In genomic region chr16:49760815-49761214, GRCh38 we compare ENCODE assay signal across 19 cellular contexts.
DNase-seq lines count a peak whose midpoint lies in the region; ATAC-seq, FAIRE-seq and TF ChIP-seq lines count a peak whose summit lies in the region.
"Had no signal": no experiment of that assay in that cellular context is flagged by ENCODE, and none has a peak within 500 bp of the region (broad histone marks: within the 10 kb centered on the region; RNA-seq: fewer than 3 reads in every experiment).

No MANE protein-coding gene starts in this region.

- H3K14ac ChIP-seq in H1 (ENCODE audit: insufficient read length) (no peak overlapping the region), trophoblast cell (ENCODE audit: low read length) (no peak overlapping the region)

- TF ChIP-seq RAD21 in H1 (IDR thresholded peaks at IDR 0.05 in 1 of 2, conservative IDR thresholded peaks at IDR 0.05 in 1 of 2; ENCODE audit: low read depth in 2 of 2, low read length in 2 of 2), result no peak

- H3K27ac ChIP-seq in H1 (ENCODE audit: low read depth, low read length), result no peak overlapping the region
- no peak overlapping the region for H3K27ac ChIP-seq in trophoblast cell (ENCODE audit: low read depth, low read length)

- no peak overlapping the region for H3K4me2 ChIP-seq in H1 (ENCODE audit: insufficient read depth in 1 of 2, low read depth in 2 of 2, low read length in 2 of 2)
- no peak overlapping the region for H3K4me2 ChIP-seq in trophoblast cell (ENCODE audit: low read length)

- peaks cover 0 to 35% of the 10 kb centered on the region in 2 experiments; a peak in 2 of 4 replicates for H3K79me2 ChIP-seq in H1 (ENCODE audit: control insufficient read depth in 1 of 2, insufficient read depth in 2 of 2, low read length in 2 of 2)
- H3K79me2 ChIP-seq in trophoblast cell (ENCODE audit: control insufficient read depth, insufficient read depth, low read length, poor library complexity), result no peaks in the 10 kb centered on the region

- H2BK120ac ChIP-seq in H1 (replicated peaks; ENCODE audit: low read depth, low read length) (no peak overlapping the region), trophoblast cell (ENCODE audit: insufficient read depth, low read length, poor library complexity) (no peak overlapping the region)

- no peak overlapping the region; the same call in 1 of the 2 replicates for H3K18ac ChIP-seq in H1 (ENCODE audit: extremely low read depth, low read length)
- H3K18ac ChIP-seq in trophoblast cell (ENCODE audit: low read length), result peak overlapping the region; percentile 37

- peaks cover 2 to 5% of the 10 kb centered on the region in 2 experiments for H4K20me1 ChIP-seq in H1 (replicated peaks in 1 of 2; ENCODE audit: control insufficient read depth in 1 of 2, insufficient read depth in 2 of 2, low read length in 2 of 2)

- H3K56ac ChIP-seq in H1 (replicated peaks; ENCODE audit: insufficient read length, low read depth, low read length), result no peak overlapping the region

- H4K12ac ChIP-seq in trophoblast cell (ENCODE audit: low read depth, low read length), result no peak overlapping the region

- H3K36me3 Mint-ChIP-seq in natural killer cell treated with Interleukin-12 subunit alpha and Interleukin-12 subunit beta and Interleukin-15 and Interleukin-18, amount 100 ng/mL, for 72 hours, result no peaks in the 10 kb centered on the region
- no peaks in the 10 kb centered on the region for H3K36me3 Mint-ChIP-seq in natural killer cell
- H3K36me3 Mint-ChIP-seq in activated CD8-positive, alpha-beta T cell treated with anti-CD3 and anti-CD28 coated beads for 36 hours (ENCODE audit: low read depth), result no peaks in the 10 kb centered on the region
- H3K36me3 Mint-ChIP-seq: CD4-positive, alpha-beta memory T cell had no signal

- H3K23me2 ChIP-seq in H1 (ENCODE audit: low read depth, low read length), result peaks cover 7% of the 10 kb centered on the region; the same call in 1 of the 2 replicates

- H3K23ac ChIP-seq in H1 (ENCODE audit: insufficient read length) (no peak overlapping the region), trophoblast cell (ENCODE audit: low read length) (no peak overlapping the region)

- H2BK20ac ChIP-seq in H1 (ENCODE audit: low read length), result no peak overlapping the region

- POLR2A ChIA-PET in H1 (lab: Charles Lee; ENCODE audit: partially characterized antibody), result no interaction called here
- POLR2A ChIA-PET in activated CD8-positive, alpha-beta T cell treated with anti-CD3 and anti-CD28 coated beads for 36 hours (lab: Charles Lee), result no interaction called here

- H3K27me3 ChIP-seq in H1 (replicated peaks in 1 of 4; ENCODE audit: control insufficient read depth in 3 of 4, extremely low read depth in 1 of 4, insufficient read depth in 3 of 4, low read length in 3 of 4) (no peaks in the 10 kb centered on the region), trophoblast cell (ENCODE audit: insufficient read depth, low read length) (no peaks in the 10 kb centered on the region)

- H2AFZ ChIP-seq in H1 (ENCODE audit: low read length), result no peak overlapping the region
- no peak overlapping the region for H2AFZ ChIP-seq in trophoblast cell (ENCODE audit: insufficient read depth, low read length, poor library complexity)

- no peak overlapping the region; the same call in 1 of the 2 replicates for H2BK15ac ChIP-seq in H1 (ENCODE audit: low read length)

- H3K36me3 ChIP-seq in H1 (ENCODE audit: control insufficient read depth in 2 of 4, insufficient read depth in 4 of 4, low read length in 3 of 4), result no peaks in the 10 kb centered on the region
- H3K36me3 ChIP-seq in trophoblast cell (ENCODE audit: control insufficient read depth in 1 of 2, insufficient read depth in 2 of 2, low read length in 2 of 2), result no peaks in the 10 kb centered on the region

- H4K8ac ChIP-seq in H1 (ENCODE audit: extremely low read depth, insufficient read depth, low read length) (no peak overlapping the region), trophoblast cell (ENCODE audit: low read depth, low read length) (no peak overlapping the region)

- H2AK5ac ChIP-seq in H1 (ENCODE audit: low read depth, low read length), result no peak overlapping the region
- no peak overlapping the region for H2AK5ac ChIP-seq in trophoblast cell (ENCODE audit: low read length)

- H2BK5ac ChIP-seq in H1 (ENCODE audit: low read depth, low read length) (0 out of 2 replicates have a peak overlapping the region, but pooled peaks have one; percentile 24), trophoblast cell (ENCODE audit: low read depth, low read length, poor library complexity) (no peak overlapping the region)

- H3K9ac ChIP-seq in H1 (replicated peaks in 1 of 4; ENCODE audit: extremely low read depth in 1 of 4, low read depth in 3 of 4, low read length in 3 of 4), result no peak overlapping the region
- no peak overlapping the region for H3K9ac ChIP-seq in trophoblast cell (ENCODE audit: low read length)

- H3K9me3 ChIP-seq in H1 (ENCODE audit: insufficient read depth in 2 of 2, low read depth in 1 of 2, low read length in 1 of 2), result no peaks in the 10 kb centered on the region
- H3K9me3 ChIP-seq in trophoblast cell (ENCODE audit: insufficient read depth, low read depth, low read length), result peaks cover 3% of the 10 kb centered on the region

- no peak overlapping the region for H3K27ac Mint-ChIP-seq in natural killer cell treated with Interleukin-12 subunit alpha and Interleukin-12 subunit beta and Interleukin-15 and Interleukin-18, amount 100 ng/mL, for 72 hours
- no peak overlapping the region for H3K27ac Mint-ChIP-seq in natural killer cell
- H3K27ac Mint-ChIP-seq in activated CD8-positive, alpha-beta T cell treated with anti-CD3 and anti-CD28 coated beads for 36 hours, result no peak overlapping the region
- H3K27ac Mint-ChIP-seq: CD4-positive, alpha-beta memory T cell had no signal

- no peak overlapping the region for H2BK12ac ChIP-seq in H1 (ENCODE audit: low read depth, low read length)
- H2BK12ac ChIP-seq in trophoblast cell (ENCODE audit: low read length), result no peak overlapping the region

- no peak overlapping the region for H3K4me3 Mint-ChIP-seq in natural killer cell treated with Interleukin-12 subunit alpha and Interleukin-12 subunit beta and Interleukin-15 and Interleukin-18, amount 100 ng/mL, for 72 hours
- H3K4me3 Mint-ChIP-seq in natural killer cell, result no peak overlapping the region
- H3K4me3 Mint-ChIP-seq in activated CD8-positive, alpha-beta T cell treated with anti-CD3 and anti-CD28 coated beads for 36 hours, result no peak overlapping the region
- H3K4me3 Mint-ChIP-seq: CD4-positive, alpha-beta memory T cell had no signal

- TF ChIP-seq EP300 in H1 (IDR thresholded peaks at IDR 0.05; ENCODE audit: borderline replicate concordance in 1 of 2, low read depth in 2 of 2, low read length in 2 of 2), result no peak

- TF ChIP-seq CTCF in natural killer cell (IDR thresholded peaks at IDR 0.05) (no peak), H1 (IDR thresholded peaks at IDR 0.05; ENCODE audit: control extremely low read depth in 1 of 3, insufficient read depth in 1 of 3, low read depth in 1 of 3, low read length in 3 of 3) (no peak)
- no peak for TF ChIP-seq CTCF in activated CD8-positive, alpha-beta T cell treated with anti-CD3 and anti-CD28 coated beads for 36 hours (IDR thresholded peaks at IDR 0.05)

- peak; percentile 21 for ATAC-seq in natural killer cell treated with Interleukin-12 subunit alpha and Interleukin-12 subunit beta and Interleukin-15 and Interleukin-18, amount 100 ng/mL, for 72 hours
- no peak for ATAC-seq in natural killer cell
- no peak for ATAC-seq in activated CD8-positive, alpha-beta T cell treated with anti-CD3 and anti-CD28 coated beads for 36 hours

- no peak for DNase-seq in natural killer cell treated with Interleukin-12 subunit alpha and Interleukin-12 subunit beta and Interleukin-15 and Interleukin-18, amount 100 ng/mL, for 72 hours (ENCODE audit: low spot score)
- DNase-seq in natural killer cell (no peak), HTR-8/SVneo (ENCODE audit: insufficient read length, low spot score) (no peak), H1 (ENCODE audit: low read depth in 1 of 2, low spot score in 2 of 2) (no peak), trophoblast cell (no peak), NCI-H1105 treated with DMSO at 0.1 percent for 48 hours (lab: John Stamatoyannopoulos, UW) (no peak)
- no peak for DNase-seq in activated naive CD4-positive, alpha-beta T cell treated with Interleukin-2 at 50 U/mL for 16 hours
- no peak for DNase-seq in activated CD8-positive, alpha-beta T cell treated with anti-CD3 and anti-CD28 coated beads for 36 hours
- DNase-seq: C1 segment of cervical spinal cord; Calu3; CD4-positive, alpha-beta memory T cell; COR-L47; DMS53; DMS79 treated with DMSO at 0.1 percent for 48 hours; GF-D8; GOT3; H7; HCEC 1CT had no signal

- intact Hi-C loops in natural killer cell (cut with micrococcal nuclease), result no loop called here
- intact Hi-C loops in activated CD8-positive, alpha-beta T cell treated with anti-CD3 and anti-CD28 coated beads for 36 hours (cut with micrococcal nuclease), result no loop called here

- H3K4me1 ChIP-seq in H1 (replicated peaks in 1 of 4; ENCODE audit: control insufficient read depth in 3 of 4, insufficient read depth in 4 of 4, low read length in 3 of 4), result peaks cover 5 to 17% (median 10%) of the 10 kb centered on the region in 4 experiments; a peak in 5 of 7 replicates
- H3K4me1 ChIP-seq in trophoblast cell (ENCODE audit: control insufficient read depth in 1 of 2, insufficient read depth in 2 of 2, low read length in 2 of 2), result peaks cover 5 to 16% of the 10 kb centered on the region in 2 experiments

- H3K4ac ChIP-seq in H1 (replicated peaks; ENCODE audit: insufficient read length, low read depth, low read length) (no peak overlapping the region), trophoblast cell (ENCODE audit: low read depth, low read length) (no peak overlapping the region)

- 82% methylated on average over 7 of the region's 7 CpGs; no CpG with 5 or more reads in 1 of the 2 experiments for WGBS in H1 (ENCODE audit: extremely low coverage in 1 of 2, insufficient coverage in 1 of 2, insufficient read length in 1 of 2, insufficient replicate concordance in 2 of 2, low coverage in 1 of 2, low lambda C conversion rate in 2 of 2, missing lambda C conversion rate in 1 of 2), 2 experiments
- WGBS in trophoblast cell (ENCODE audit: extremely low coverage, insufficient coverage, insufficient read length), result no CpG with 5 or more reads among the region's 7 CpGs

- peak; percentile 70 for FAIRE-seq in HTR-8/SVneo (lab: Jason Lieb, UNC)
- no peak for FAIRE-seq in H1 (lab: Jason Lieb, UNC)
- FAIRE-seq: GM12892 had no signal

- no peak for TF ChIP-seq POLR2A in H1 (IDR thresholded peaks at IDR 0.05; ENCODE audit: control extremely low read depth in 1 of 2, low read depth in 2 of 2, low read length in 2 of 2)

- H3K4me3 ChIP-seq in H1 (ENCODE audit: extremely low read depth in 1 of 4, insufficient read depth in 2 of 4, low read depth in 3 of 4, low read length in 4 of 4) (no peak overlapping the region), trophoblast cell (ENCODE audit: low read depth, low read length) (peak overlapping the region; percentile 10)

- no peak overlapping the region for H4K5ac ChIP-seq in H1 (ENCODE audit: insufficient read length, low read depth, low read length)

- peaks cover under 1 to 9% of the 10 kb centered on the region in 2 donors for H3K27me3 Mint-ChIP-seq in natural killer cell treated with Interleukin-12 subunit alpha and Interleukin-12 subunit beta and Interleukin-15 and Interleukin-18, amount 100 ng/mL, for 72 hours
- H3K27me3 Mint-ChIP-seq in natural killer cell (ENCODE audit: low read depth in 2 of 2), result peaks cover 0 to 8% of the 10 kb centered on the region in 2 donors
- H3K27me3 Mint-ChIP-seq in activated CD8-positive, alpha-beta T cell treated with anti-CD3 and anti-CD28 coated beads for 36 hours, result peaks cover 18% of the 10 kb centered on the region

- H3K9me3 Mint-ChIP-seq in natural killer cell treated with Interleukin-12 subunit alpha and Interleukin-12 subunit beta and Interleukin-15 and Interleukin-18, amount 100 ng/mL, for 72 hours, result no peaks in the 10 kb centered on the region
- H3K9me3 Mint-ChIP-seq in natural killer cell, result no peaks in the 10 kb centered on the region
- H3K9me3 Mint-ChIP-seq in activated CD8-positive, alpha-beta T cell treated with anti-CD3 and anti-CD28 coated beads for 36 hours, result no peaks in the 10 kb centered on the region
- H3K9me3 Mint-ChIP-seq: CD4-positive, alpha-beta memory T cell had no signal

- CTCF ChIA-PET in H1 (lab: Charles Lee; ENCODE audit: partially characterized antibody), result no interaction called here
- CTCF ChIA-PET in activated CD8-positive, alpha-beta T cell treated with anti-CD3 and anti-CD28 coated beads for 36 hours (lab: Charles Lee), result no interaction called here

- H4K91ac ChIP-seq in H1 (replicated peaks; ENCODE audit: insufficient read length, low read length) (no peak overlapping the region), trophoblast cell (ENCODE audit: low read depth, low read length) (no peak overlapping the region)

- H3K79me1 ChIP-seq in H1 (ENCODE audit: low read depth, low read length) (peaks cover 18% of the 10 kb centered on the region), trophoblast cell (ENCODE audit: low read length) (no peaks in the 10 kb centered on the region)

- H3K4me1 Mint-ChIP-seq in natural killer cell treated with Interleukin-12 subunit alpha and Interleukin-12 subunit beta and Interleukin-15 and Interleukin-18, amount 100 ng/mL, for 72 hours (ENCODE audit: low read depth in 2 of 2), result no peaks in the 10 kb centered on the region
- H3K4me1 Mint-ChIP-seq in natural killer cell, result no peaks in the 10 kb centered on the region
- no peaks in the 10 kb centered on the region for H3K4me1 Mint-ChIP-seq in activated CD8-positive, alpha-beta T cell treated with anti-CD3 and anti-CD28 coated beads for 36 hours (ENCODE audit: low read depth)
- H3K4me1 Mint-ChIP-seq: CD4-positive, alpha-beta memory T cell had no signal

Comparison
In these comparisons a context has a peak if more than half of its experiments do, and no peak if none do; other contexts are left out.
1. ATAC-seq: peak in natural killer cell treated with Interleukin-12 subunit alpha and Interleukin-12 subunit beta and Interleukin-15 and Interleukin-18, amount 100 ng/mL, for 72 hours (2 of 2); none in natural killer cell (0 of 3) and activated CD8-positive, alpha-beta T cell treated with anti-CD3 and anti-CD28 coated beads for 36 hours (single experiment).